Comparison of ENCODE assay signal across 10 cellular contexts in the genomic region with DNA sequence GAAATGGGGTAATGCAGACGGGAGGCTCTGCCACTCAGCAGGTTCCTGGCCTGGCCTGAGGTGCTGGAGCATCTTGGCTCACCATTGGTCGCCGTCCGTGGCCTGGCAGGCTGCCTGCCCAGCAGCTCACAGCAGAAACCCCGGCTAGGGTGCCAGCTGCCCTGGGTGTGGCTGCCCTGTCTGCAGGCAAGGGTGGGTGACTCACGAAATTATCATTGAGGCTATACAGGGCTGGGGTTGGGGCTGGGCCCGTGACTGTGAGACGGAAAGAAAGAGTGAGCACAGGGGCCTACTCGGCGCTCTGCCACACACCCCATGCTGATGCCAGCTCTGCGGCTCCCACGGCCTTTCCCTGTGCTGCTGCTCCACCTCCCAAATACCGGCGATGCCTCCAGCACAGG. TPM values are rescaled to one million over a fixed set of nuclear protein-coding genes. Genes with fewer than 3 reads are reported as not detected.
DNase-seq lines count a peak whose midpoint lies in the region; ATAC-seq and TF ChIP-seq lines count a peak whose summit lies in the region.
"Had no signal": no experiment of that assay in that cellular context is flagged by ENCODE, and none has a peak within 500 bp of the region (broad histone marks: within the 10 kb centered on the region; RNA-seq: fewer than 3 reads in every experiment).

No MANE protein-coding gene starts in this region.

- no peaks in the 10 kb centered on the region for H3K9me3 Mint-ChIP-seq in CD8-positive, alpha-beta memory T cell
- H3K9me3 Mint-ChIP-seq in activated T-cell treated with anti-CD3 and anti-CD28 coated beads, Interleukin-2, amount 50 U/mL, for 4 hours, result no peaks in the 10 kb centered on the region

- H2BK5ac ChIP-seq in mesenchymal stem cell (ENCODE audit: low read depth, low read length, poor library complexity, severe bottlenecking), result no peak overlapping the region

- no peak overlapping the region for H3K23ac ChIP-seq in mesenchymal stem cell (ENCODE audit: low read length in 2 of 2)

- CTCF ChIA-PET in PC-9 (lab: Charles Lee), result interaction anchor here (1.5 kb wide), 1 partner anchor 15 kb away, joined by 5 read pairs; no protein-coding TSS in a partner anchor
- CTCF ChIA-PET in CD8-positive, alpha-beta memory T cell (lab: Charles Lee), result no interaction called here

- H2BK12ac ChIP-seq in mesenchymal stem cell (ENCODE audit: low read length in 2 of 2), result no peak overlapping the region

- H3K27ac ChIP-seq in PC-9 (peak overlapping the region; percentile 78), fibroblast of lung (ENCODE audit: insufficient read depth, low read length) (no peak overlapping the region), mesenchymal stem cell (ENCODE audit: low read length, poor library complexity, severe bottlenecking) (no peak overlapping the region)
- H3K27ac ChIP-seq in CD8-positive, alpha-beta memory T cell (ENCODE audit: low read depth, low read length), result no peak overlapping the region

- H3K9ac ChIP-seq in fibroblast of lung (ENCODE audit: insufficient read depth, low read length), result no peak overlapping the region
- H3K9ac ChIP-seq in mesenchymal stem cell (ENCODE audit: low read length), result no peak overlapping the region

- no peak overlapping the region for H3K14ac ChIP-seq in mesenchymal stem cell (ENCODE audit: low read length in 2 of 2)

- no peaks in the 10 kb centered on the region for H3K36me3 Mint-ChIP-seq in CD8-positive, alpha-beta memory T cell
- H3K36me3 Mint-ChIP-seq in activated T-cell treated with anti-CD3 and anti-CD28 coated beads, Interleukin-2, amount 50 U/mL, for 4 hours (ENCODE audit: insufficient read depth), result no peaks in the 10 kb centered on the region

- H3K27me3 ChIP-seq in PC-9 (ENCODE audit: insufficient read depth, low read depth) (no peaks in the 10 kb centered on the region), fibroblast of lung (ENCODE audit: control insufficient read depth, insufficient read depth, low read length) (peaks cover under 1% of the 10 kb centered on the region), mesenchymal stem cell (ENCODE audit: control insufficient read depth in 1 of 2, insufficient read depth in 1 of 2, low read length in 2 of 2) (peaks cover 0 to 6% of the 10 kb centered on the region in 2 experiments)
- no peaks in the 10 kb centered on the region for H3K27me3 ChIP-seq in CD8-positive, alpha-beta memory T cell (ENCODE audit: insufficient read depth, low read length, poor library complexity, severe bottlenecking)

- H4K91ac ChIP-seq in mesenchymal stem cell (ENCODE audit: low read length), result no peak overlapping the region

- peaks cover 9 to 31% of the 10 kb centered on the region in 2 donors for H3K27me3 Mint-ChIP-seq in CD8-positive, alpha-beta memory T cell
- peaks cover 2% of the 10 kb centered on the region for H3K27me3 Mint-ChIP-seq in activated T-cell treated with anti-CD3 and anti-CD28 coated beads, Interleukin-2, amount 50 U/mL, for 4 hours (ENCODE audit: low read depth)

- no peak overlapping the region for H3K4ac ChIP-seq in mesenchymal stem cell (ENCODE audit: low read depth in 1 of 2, low read length in 2 of 2)

- TF ChIP-seq CTCF in PC-9 (conservative IDR thresholded peaks at IDR 0.05), result no peak
- no peak for TF ChIP-seq CTCF in fibroblast of lung (conservative IDR thresholded peaks at IDR 0.05 in 1 of 2, IDR thresholded peaks at IDR 0.05 in 1 of 2; ENCODE audit: low read depth in 1 of 2, low read length in 2 of 2)

- 85% methylated on average over 14 of the region's 14 CpGs for WGBS in mesenchymal stem cell

- no peak overlapping the region for H2BK15ac ChIP-seq in mesenchymal stem cell (ENCODE audit: low read depth, poor library complexity, severe bottlenecking)

- H3K79me2 ChIP-seq in PC-9 (ENCODE audit: low read depth) (no peaks in the 10 kb centered on the region), fibroblast of lung (ENCODE audit: control insufficient read depth, insufficient read depth, low read length) (no peaks in the 10 kb centered on the region)

- H2BK120ac ChIP-seq in mesenchymal stem cell (ENCODE audit: low read depth, low read length), result no peak overlapping the region

- no peak overlapping the region for H2AFZ ChIP-seq in PC-9
- H2AFZ ChIP-seq in fibroblast of lung (ENCODE audit: low read length), result no peak overlapping the region
- no peak overlapping the region for H2AFZ ChIP-seq in mesenchymal stem cell (ENCODE audit: low read depth, low read length)

- no peaks in the 10 kb centered on the region for H3K4me1 Mint-ChIP-seq in CD8-positive, alpha-beta memory T cell
- no peaks in the 10 kb centered on the region for H3K4me1 Mint-ChIP-seq in activated T-cell treated with anti-CD3 and anti-CD28 coated beads, Interleukin-2, amount 50 U/mL, for 4 hours (ENCODE audit: low read depth)

- H3K9me3 ChIP-seq in PC-9 (ENCODE audit: insufficient read depth, low read depth) (no peaks in the 10 kb centered on the region), fibroblast of lung (ENCODE audit: control insufficient read depth, insufficient read depth, low read depth, low read length) (no peaks in the 10 kb centered on the region), mesenchymal stem cell (ENCODE audit: control insufficient read depth, low read length) (no peaks in the 10 kb centered on the region)
- H3K9me3 ChIP-seq in CD8-positive, alpha-beta memory T cell (ENCODE audit: low read length), result no peaks in the 10 kb centered on the region

- peaks cover 24% of the 10 kb centered on the region for H3F3A ChIP-seq in PC-9 (ENCODE audit: insufficient read depth, low read depth)

- POLR2A ChIA-PET in PC-9 (lab: Charles Lee; ENCODE audit: unreplicated experiment), result interaction anchor here (0.6 to 0.7 kb wide), 4 partner anchors 14 to 606 kb away, joined by 3 to 9 read pairs (median 6); a partner anchor contains a TSS
- POLR2A ChIA-PET in CD8-positive, alpha-beta memory T cell (lab: Charles Lee), result no interaction called here

- no peak overlapping the region for H3K27ac Mint-ChIP-seq in CD8-positive, alpha-beta memory T cell

- no peak overlapping the region for H4K8ac ChIP-seq in mesenchymal stem cell (ENCODE audit: low read length)

- intact Hi-C loops in PC-9 (cut with micrococcal nuclease; ENCODE audit: unreplicated experiment), result loop anchor here (1.0 kb wide), 1 partner anchor 36 kb away; no protein-coding TSS in a partner anchor

- no peaks in the 10 kb centered on the region for H3K36me3 ChIP-seq in PC-9 (ENCODE audit: low read depth)
- H3K36me3 ChIP-seq in fibroblast of lung (ENCODE audit: control insufficient read depth, insufficient read depth, low read length), result no peaks in the 10 kb centered on the region
- H3K36me3 ChIP-seq in CD8-positive, alpha-beta memory T cell (ENCODE audit: insufficient read depth, low read length), result no peaks in the 10 kb centered on the region
- no peaks in the 10 kb centered on the region for H3K36me3 ChIP-seq in mesenchymal stem cell (ENCODE audit: control insufficient read depth in 1 of 2, insufficient read depth in 2 of 2, low read depth in 1 of 2, low read length in 2 of 2)

- H3K18ac ChIP-seq in mesenchymal stem cell (ENCODE audit: low read depth in 1 of 2, low read length in 2 of 2), result no peak overlapping the region

- H2AK5ac ChIP-seq in mesenchymal stem cell (ENCODE audit: low read length, severe bottlenecking), result no peak overlapping the region

- H3K4me1 ChIP-seq in PC-9 (replicated peaks; ENCODE audit: insufficient read depth) (peaks cover 33% of the 10 kb centered on the region), fibroblast of lung (ENCODE audit: control insufficient read depth, extremely low read depth, insufficient read depth, low read length) (no peaks in the 10 kb centered on the region), mesenchymal stem cell (ENCODE audit: control insufficient read depth, insufficient read depth, low read depth, low read length) (peaks cover 9% of the 10 kb centered on the region)
- no peaks in the 10 kb centered on the region for H3K4me1 ChIP-seq in CD8-positive, alpha-beta memory T cell (ENCODE audit: insufficient read depth, low read length)

- peak overlapping the region; percentile 57 for H3K4me2 ChIP-seq in PC-9
- H3K4me2 ChIP-seq in fibroblast of lung (ENCODE audit: extremely low read depth, insufficient read depth, low read length), result no peak overlapping the region
- H3K4me2 ChIP-seq in mesenchymal stem cell (ENCODE audit: low read length, poor library complexity, severe bottlenecking), result no peak overlapping the region

- no peak overlapping the region for H3K4me3 Mint-ChIP-seq in CD8-positive, alpha-beta memory T cell
- no peak overlapping the region for H3K4me3 Mint-ChIP-seq in activated T-cell treated with anti-CD3 and anti-CD28 coated beads, Interleukin-2, amount 50 U/mL, for 4 hours

- H4K20me1 ChIP-seq in PC-9 (ENCODE audit: insufficient read depth) (no peaks in the 10 kb centered on the region), fibroblast of lung (ENCODE audit: control insufficient read depth, extremely low read depth, insufficient read depth, low read length) (no peaks in the 10 kb centered on the region)

- H3K4me3 ChIP-seq in PC-9 (no peak overlapping the region), fibroblast of lung (replicated peaks in 1 of 4; ENCODE audit: control extremely low read depth in 1 of 4, insufficient read depth in 1 of 4, low read depth in 3 of 4, low read length in 4 of 4) (no peak overlapping the region), skeletal muscle cell (ENCODE audit: low read depth, low read length) (no peak overlapping the region), mesenchymal stem cell (ENCODE audit: insufficient read depth in 1 of 2, low read depth in 1 of 2, low read length in 2 of 2) (no peak overlapping the region)
- no peak overlapping the region for H3K4me3 ChIP-seq in CD8-positive, alpha-beta memory T cell (ENCODE audit: low read length)

- BruUV-seq in PC-9 (replicated peaks; lab: Mats Ljungman, UMichigan), result no TSS peak

- H3K79me1 ChIP-seq in mesenchymal stem cell (replicated peaks; ENCODE audit: low read length, poor library complexity, severe bottlenecking), result no peaks in the 10 kb centered on the region

- DNase-seq in GM03348 (ENCODE audit: low spot score) (peak; percentile 87), PC-9 (peak; percentile 98), fibroblast of lung (ENCODE audit: low read depth in 2 of 2) (peak; percentile 84 to 87), skeletal muscle cell (ENCODE audit: low read depth) (peak; percentile 40), mesenchymal stem cell (no peak), NCI-H1417 treated with DMSO at 0.1 percent for 48 hours (lab: John Stamatoyannopoulos, UW) (no peak)
- no peak for DNase-seq in CD8-positive, alpha-beta memory T cell
- no peak for DNase-seq in activated T-cell treated with anti-CD3 and anti-CD28 coated beads, Interleukin-2, amount 50 U/mL, for 4 hours
- DNase-seq: activated CD8-positive, alpha-beta memory T cell treated with anti-CD3 and anti-CD28 coated beads, Interleukin-2, amount 50 U/mL, for 4 hours; NCI-H524 had no signal

- no peak for ATAC-seq in activated T-cell treated with anti-CD3 and anti-CD28 coated beads, Interleukin-2, amount 50 U/mL, for 4 hours

- H3K9me2 ChIP-seq in PC-9 (ENCODE audit: insufficient read depth), result no peaks in the 10 kb centered on the region

RNA-seq across cellular contexts. Expression of a gene that starts 8.0 kb away (rescaled TPM):
- total RNA-seq in PC-9 (2021) (0.94 and 1.1 TPM in 2 replicates), fibroblast of lung (under 0.01 TPM in 2 replicates)
- polyA plus RNA-seq in fibroblast of lung, result 0.06 and 0.08 TPM in 2 replicates
- polyA plus RNA-seq in fibroblast of lung (2012), result 0.02 and 0.03 TPM in 2 replicates
- polyA minus RNA-seq in fibroblast of lung (ENCODE audit: low replicate concordance), result 0.16 and 0.30 TPM in 2 replicates
- not detected for total RNA-seq in CD8-positive, alpha-beta memory T cell
- not detected for polyA plus RNA-seq in CD8-positive, alpha-beta memory T cell
- not detected for polyA plus RNA-seq in mesenchymal stem cell (2013, experiment 1 of 2)
- not detected for polyA plus RNA-seq in mesenchymal stem cell (2013, experiment 2 of 2)
- total RNA-seq in activated T-cell treated with anti-CD3 and anti-CD28 coated beads, Interleukin-2, amount 50 U/mL, for 4 hours, result not detected

Comparison
In these comparisons a context has a peak if more than half of its experiments do, and no peak if none do; other contexts are left out.
1. DNase-seq: peak in GM03348 (single experiment), PC-9 (2 of 2), fibroblast of lung (2 of 2) and skeletal muscle cell (single experiment); none in CD8-positive, alpha-beta memory T cell (0 of 5), mesenchymal stem cell (single experiment), activated T-cell treated with anti-CD3 and anti-CD28 coated beads, Interleukin-2, amount 50 U/mL, for 4 hours (single experiment) and NCI-H1417 treated with DMSO at 0.1 percent for 48 hours (single experiment).